ENCODE assay signal across 27 cellular contexts in genomic region chr5:91207248-91207647, GRCh38.
A peak's percentile ranks its signal among the peaks of the same experiment; 100 is the strongest.
DNase-seq lines count a peak whose midpoint lies in the region; ATAC-seq, FAIRE-seq and TF ChIP-seq lines count a peak whose summit lies in the region.
"Had no signal": no experiment of that assay in that cellular context is flagged by ENCODE, and none has a peak within 500 bp of the region (broad histone marks: within the 10 kb centered on the region; RNA-seq: fewer than 3 reads in every experiment).

No MANE protein-coding gene starts in this region.

- FAIRE-seq in RCC 7860 (lab: Jason Lieb, UNC): no peak
- FAIRE-seq: GM18507 had no signal

- H3K4me3 ChIP-seq in smooth muscle cell: no peak overlapping the region
- H3K4me3 ChIP-seq: BLaER1, esophagus muscularis mucosa, left lung, ovary, transverse colon had no signal

- DNase-seq in HCEC 1CT (peak; percentile 24), RCC 7860 (ENCODE audit: low spot score) (peak; percentile 28), epithelial cell of prostate (ENCODE audit: low read depth, low spot score) (no peak), smooth muscle cell (lab: John Stamatoyannopoulos, UW; ENCODE audit: unreplicated experiment) (no peak), GM03348 (ENCODE audit: low spot score) (no peak)
- DNase-seq: activated gamma-delta T cell; activated naive CD8-positive, alpha-beta T cell treated with anti-CD3 and anti-CD28 coated beads, Interleukin-2, amount 10 ng/mL, durations not matched to agents 7 days and 5 days; activated T-cell treated with anti-CD3 and anti-CD28 coated beads, Interleukin-2, amount 50 U/mL, for 4 hours; aorta; central memory CD4-positive, alpha-beta T cell; DMS53; endodermal cell; left lung; NCI-H1105; NCI-H187; NCI-H2171; NCI-H510A; nephron progenitor cell; ovary; Right ventricle myocardium superior; transverse colon had no signal

- WGBS in smooth muscle cell (ENCODE audit: low lambda C conversion rate): 88% methylated on average over 3 of the region's 3 CpGs

- H3K9ac ChIP-seq in smooth muscle cell (ENCODE audit: low read depth): no peak overlapping the region
- H3K9ac ChIP-seq: BLaER1 had no signal

- no peaks in the 10 kb centered on the region for H3K36me3 ChIP-seq in smooth muscle cell (ENCODE audit: low read depth)
- H3K36me3 ChIP-seq: BLaER1, esophagus muscularis mucosa, left lung, ovary, transverse colon had no signal

- peaks cover 18% of the 10 kb centered on the region for H3K4me1 ChIP-seq in smooth muscle cell (ENCODE audit: low read depth)
- H3K4me1 ChIP-seq: BLaER1 had no signal

- no peaks in the 10 kb centered on the region for H3K79me2 ChIP-seq in smooth muscle cell (ENCODE audit: low read depth)

- no peaks in the 10 kb centered on the region for H3F3A ChIP-seq in smooth muscle cell (ENCODE audit: low read depth)

- H2AFZ ChIP-seq in smooth muscle cell (ENCODE audit: low read depth): no peak overlapping the region

- H4K20me1 ChIP-seq in smooth muscle cell (ENCODE audit: low read depth): no peaks in the 10 kb centered on the region
- H4K20me1 ChIP-seq: BLaER1 had no signal

- H3K27me3 ChIP-seq in smooth muscle cell (ENCODE audit: low read depth): no peaks in the 10 kb centered on the region
- H3K27me3 ChIP-seq: BLaER1, esophagus muscularis mucosa, left lung, ovary, transverse colon had no signal

- peak overlapping the region; percentile 5 for H3K27ac ChIP-seq in epithelial cell of prostate
- peak overlapping the region; percentile 15 for H3K27ac ChIP-seq in smooth muscle cell (ENCODE audit: low read depth)
- H3K27ac ChIP-seq: BLaER1, esophagus muscularis mucosa, left lung, ovary, transverse colon had no signal

- ATAC-seq in GM21390 (IDR thresholded peaks at IDR 0.05; ENCODE audit: unreplicated experiment) (no peak), GM18519 (IDR thresholded peaks at IDR 0.05; ENCODE audit: low FRiP score, unreplicated experiment) (no peak)
- ATAC-seq: activated T-cell treated with anti-CD3 and anti-CD28 coated beads, Interleukin-2, amount 50 U/mL, for 4 hours; HCT116 had no signal

- no peaks in the 10 kb centered on the region for H3K9me3 ChIP-seq in smooth muscle cell (replicated peaks; ENCODE audit: low read depth)
- H3K9me3 ChIP-seq: BLaER1, esophagus muscularis mucosa, left lung, ovary, transverse colon had no signal

- no peak overlapping the region for H3K4me2 ChIP-seq in smooth muscle cell
- H3K4me2 ChIP-seq: BLaER1 had no signal

- no peak for TF ChIP-seq CTCF in smooth muscle cell (IDR thresholded peaks at IDR 0.05; ENCODE audit: borderline replicate concordance, insufficient read depth, poor library complexity, severe bottlenecking)

Comparison
In these comparisons a context has a peak if more than half of its experiments do, and no peak if none do; other contexts are left out.
1. DNase-seq: peak in HCEC 1CT (single experiment) and RCC 7860 (single experiment); none in epithelial cell of prostate (single experiment), smooth muscle cell (single experiment) and GM03348 (single experiment).